8 cellular contexts compared by ENCODE assay signal in genomic region chr10:3935933-3936359, GRCh38.
DNase-seq lines count a peak whose midpoint lies in the region; ATAC-seq and TF ChIP-seq lines count a peak whose summit lies in the region.

No MANE protein-coding gene starts in this region.

- no peak for TF ChIP-seq CTCF in mesothelial cell of epicardium (IDR thresholded peaks at IDR 0.05; ENCODE audit: unreplicated experiment)

- H3K36me3 Mint-ChIP-seq in mesothelial cell of epicardium: no peaks in the 10 kb centered on the region

- no peaks in the 10 kb centered on the region for H3K36me3 ChIP-seq in ACC112 (ENCODE audit: insufficient read depth, low read length)

- H3K4me3 ChIP-seq in ACC112 (ENCODE audit: low read depth, low read length): peak overlapping the region; percentile 72

- peak overlapping the region; percentile 62 for H2AFZ ChIP-seq in ACC112 (ENCODE audit: low read length, unreplicated experiment)

- DNase-seq in NCI-H1092 (lab: John Stamatoyannopoulos, UW): peak; percentile 56
- DNase-seq in caudate nucleus (lab: John Stamatoyannopoulos, UW): no peak
- DNase-seq in mesothelial cell of epicardium (ENCODE audit: low spot score in 2 of 2, unreplicated experiment in 2 of 2): no peak
- DNase-seq in NCI-H524 (lab: John Stamatoyannopoulos, UW): no peak
- no peak for DNase-seq in NCI-H526 treated with DMSO at 0.1 percent for 48 hours (lab: John Stamatoyannopoulos, UW)
- DNase-seq in NCI-H2107 treated with DMSO at 0.1 percent for 48 hours (lab: John Stamatoyannopoulos, UW; ENCODE audit: unreplicated experiment): no peak

- H3K79me2 ChIP-seq in ACC112 (ENCODE audit: control insufficient read depth, insufficient read depth, low read length, unreplicated experiment): no peaks in the 10 kb centered on the region

- no peak for ATAC-seq in GM19467 (IDR thresholded peaks at IDR 0.05; ENCODE audit: unreplicated experiment)

- H3K27ac Mint-ChIP-seq in mesothelial cell of epicardium: peak overlapping the region; percentile 18

- no peaks in the 10 kb centered on the region for H3K27me3 ChIP-seq in ACC112 (ENCODE audit: insufficient read depth, low read length)

- H3K9me3 Mint-ChIP-seq in mesothelial cell of epicardium: peaks cover 4% of the 10 kb centered on the region

- H3K27me3 Mint-ChIP-seq in mesothelial cell of epicardium (ENCODE audit: low read depth): no peaks in the 10 kb centered on the region

- peaks cover 19% of the 10 kb centered on the region for H3K4me1 ChIP-seq in ACC112 (ENCODE audit: control insufficient read depth, insufficient read depth, low read length, unreplicated experiment)

- H3K27ac ChIP-seq in ACC112 (ENCODE audit: low read depth, low read length): peak overlapping the region; percentile 94
- peak overlapping the region; percentile 29 for H3K27ac ChIP-seq in caudate nucleus (ENCODE audit: low read depth, low read length)

- no peak overlapping the region for H3K4me3 Mint-ChIP-seq in mesothelial cell of epicardium

- H3K4me1 Mint-ChIP-seq in mesothelial cell of epicardium: peaks cover 11% of the 10 kb centered on the region
